In genomic region chr3:46497556-46498265, GRCh38 we compare ENCODE assay signal across 1 cellular context.
TF ChIP-seq lines count a peak whose summit lies in the region.

Gene RTP3, plus strand, starts transcription at chr3:46497976. Its CDS starts 87 bp downstream, at chr3:46498063.

TF ChIP-seq in H1, 55 proteins besides CTCF, POLR2A, EP300 and RAD21:
- TF ChIP-seq BCL11A (IDR thresholded peaks at IDR 0.05; ENCODE audit: low read depth in 2 of 2, low read length in 2 of 2) (no peak), FOSL1 (IDR thresholded peaks at IDR 0.05; ENCODE audit: insufficient read depth, low read depth, low read length) (no peak), CBX8 (IDR thresholded peaks at IDR 0.05; ENCODE audit: borderline replicate concordance, low read depth, low read length) (no peak), JUN (IDR thresholded peaks at IDR 0.05; ENCODE audit: low read depth, low read length) (no peak), KDM1A (IDR thresholded peaks at IDR 0.05; ENCODE audit: borderline replicate concordance, low read length) (no peak), KDM4A (IDR thresholded peaks at IDR 0.05; ENCODE audit: low read depth, low read length, severe bottlenecking) (no peak), SP4 (IDR thresholded peaks at IDR 0.05; ENCODE audit: low read length) (no peak), E2F6 (IDR thresholded peaks at IDR 0.05) (no peak)
